In genomic region chr11:67276821-67277230, GRCh38 we compare ENCODE assay signal across 8 cellular contexts. TPM values are rescaled to one million over a fixed set of nuclear protein-coding genes. Genes with fewer than 3 reads are reported as not detected.
DNase-seq lines count a peak whose midpoint lies in the region; ATAC-seq and TF ChIP-seq lines count a peak whose summit lies in the region.

No MANE protein-coding gene starts in this region.

- H3K27ac ChIP-seq in iPS-18a (ENCODE audit: low read length): peak overlapping the region; percentile 8
- peak overlapping the region; percentile 71 for H3K27ac ChIP-seq in stomach smooth muscle (ENCODE audit: low read length)

- peak overlapping the region; percentile 92 to 97 for H3K27ac Mint-ChIP-seq in activated naive CD4-positive, alpha-beta T cell treated with anti-CD3 and anti-CD28 coated beads, Interleukin-2, amount 50 U/mL, for 72 hours

- peak overlapping the region; percentile 26 for H3K9ac ChIP-seq in iPS-18a (ENCODE audit: low read length)
- peak overlapping the region; percentile 60 to 64 for H3K9ac ChIP-seq in stomach smooth muscle (ENCODE audit: low read length in 2 of 2)

- DNase-seq in AG08396 (ENCODE audit: low spot score) (peak; percentile 65), MV-4-11 (lab: John Stamatoyannopoulos, UW) (peak; percentile 97), anterior cingulate cortex (lab: John Stamatoyannopoulos, UW) (no peak)
- DNase-seq in activated naive CD4-positive, alpha-beta T cell treated with anti-CD3 and anti-CD28 coated beads, Interleukin-2, amount 50 U/mL, for 72 hours (ENCODE audit: low spot score in 2 of 2): peak in 1 of 2 donors; percentile 84

- H3K36me3 ChIP-seq in iPS-18a (ENCODE audit: control insufficient read depth, low read depth, low read length) (peaks cover 22% of the 10 kb centered on the region), stomach smooth muscle (ENCODE audit: control insufficient read depth in 2 of 2, insufficient read depth in 2 of 2, low read length in 2 of 2) (peaks cover 25 to 29% of the 10 kb centered on the region in 2 donors)

- peak; percentile 54 to 74 for ATAC-seq in activated naive CD4-positive, alpha-beta T cell treated with anti-CD3 and anti-CD28 coated beads, Interleukin-2, amount 50 U/mL, for 72 hours
- no peak for ATAC-seq in HG03108 (IDR thresholded peaks at IDR 0.05; ENCODE audit: unreplicated experiment)

- H3K4me3 ChIP-seq in iPS-18a (ENCODE audit: low read length) (no peak overlapping the region), stomach smooth muscle (ENCODE audit: low read length in 2 of 2) (peak overlapping the region; percentile 31 to 65)

- H3K9me3 ChIP-seq in iPS-18a (ENCODE audit: control insufficient read depth, low read depth, low read length): no peaks in the 10 kb centered on the region
- no peaks in the 10 kb centered on the region for H3K9me3 ChIP-seq in stomach smooth muscle (ENCODE audit: control insufficient read depth in 2 of 2, low read length in 2 of 2)

- H3K36me3 Mint-ChIP-seq in activated naive CD4-positive, alpha-beta T cell treated with anti-CD3 and anti-CD28 coated beads, Interleukin-2, amount 50 U/mL, for 72 hours: peaks cover 26 to 51% of the 10 kb centered on the region in 2 donors

- H3K4me1 ChIP-seq in iPS-18a (ENCODE audit: control insufficient read depth, low read depth, low read length) (peaks cover 14% of the 10 kb centered on the region), stomach smooth muscle (ENCODE audit: control insufficient read depth, insufficient read depth, low read length) (peaks cover 72% of the 10 kb centered on the region)

- no peaks in the 10 kb centered on the region for H3K27me3 ChIP-seq in iPS-18a (ENCODE audit: control insufficient read depth, insufficient read depth, low read length)
- H3K27me3 ChIP-seq in stomach smooth muscle (ENCODE audit: control insufficient read depth in 1 of 2, insufficient read depth in 2 of 2, low read length in 2 of 2): no peaks in the 10 kb centered on the region

- TF ChIP-seq POLR2A in GM19099 (IDR thresholded peaks at IDR 0.05; ENCODE audit: extremely low read depth, insufficient read length, low read depth): peak; percentile 7

- no peaks in the 10 kb centered on the region for H3K9me3 Mint-ChIP-seq in activated naive CD4-positive, alpha-beta T cell treated with anti-CD3 and anti-CD28 coated beads, Interleukin-2, amount 50 U/mL, for 72 hours

RNA-seq across cellular contexts. Expression of gene GRK2, which starts 10.6 kb away (rescaled TPM):
- total RNA-seq in activated naive CD4-positive, alpha-beta T cell treated with anti-CD3 and anti-CD28 coated beads, Interleukin-2, amount 50 U/mL, for 72 hours: 100 to 1,000 TPM; 289 to 376 TPM

RNA-seq across cellular contexts. Expression of gene ANKRD13D, which starts 12.3 kb away (rescaled TPM):
- total RNA-seq in activated naive CD4-positive, alpha-beta T cell treated with anti-CD3 and anti-CD28 coated beads, Interleukin-2, amount 50 U/mL, for 72 hours: 100 to 1,000 TPM in 1 of 2 donors, 10 to 100 TPM in 1; 76.0 to 213 TPM

RNA-seq across cellular contexts. Expression of gene SSH3, which starts 26.5 kb away (rescaled TPM):
- total RNA-seq in activated naive CD4-positive, alpha-beta T cell treated with anti-CD3 and anti-CD28 coated beads, Interleukin-2, amount 50 U/mL, for 72 hours: 10 to 100 TPM; 11.6 to 16.5 TPM

Comparison
In these comparisons a context has a peak if more than half of its experiments do, and no peak if none do; other contexts are left out.
1. DNase-seq: peak in AG08396 (single experiment) and MV-4-11 (single experiment); none in anterior cingulate cortex (0 of 58).